ENCODE assay signal across 1 cellular context in genomic region chr6:43687437-43688347, GRCh38.
TF ChIP-seq lines count a peak whose summit lies in the region.

Gene MRPS18A, minus strand, starts transcription at chr6:43687791. Its CDS starts 12 bp downstream, at chr6:43687779.

TF ChIP-seq in HCT116, 20 proteins besides CTCF, POLR2A, EP300 and RAD21 (continued from another document):
- TF ChIP-seq ZFX (IDR thresholded peaks at IDR 0.05) (no peak), CBX3 (IDR thresholded peaks at IDR 0.05; ENCODE audit: low read depth) (no peak), SRF (IDR thresholded peaks at IDR 0.05; ENCODE audit: low read depth) (no peak), ELF1 (IDR thresholded peaks at IDR 0.05; ENCODE audit: borderline replicate concordance, low read depth) (peak; percentile 40; the same call in 1 of the 2 replicates), POLR2AphosphoS5 (IDR thresholded peaks at IDR 0.05; ENCODE audit: low read depth, low read length) (peak; percentile 91), JUND (IDR thresholded peaks at IDR 0.05) (no peak; the same call in 1 of the 2 replicates), FOSL1 (IDR thresholded peaks at IDR 0.05; ENCODE audit: low read depth) (no peak)
